Comparison of ENCODE assay signal across 14 cellular contexts in genomic region chr11:125583496-125583895, GRCh38. TPM values are rescaled to one million over a fixed set of nuclear protein-coding genes. Genes with fewer than 3 reads are reported as not detected.
DNase-seq lines count a peak whose midpoint lies in the region; ATAC-seq and TF ChIP-seq lines count a peak whose summit lies in the region.
"Had no signal": no experiment of that assay in that cellular context is flagged by ENCODE, and none has a peak within 500 bp of the region (broad histone marks: within the 10 kb centered on the region; RNA-seq: fewer than 3 reads in every experiment).

No MANE protein-coding gene starts in this region.

- H3K27ac Mint-ChIP-seq in endothelial cell (ENCODE audit: unreplicated experiment): no peak overlapping the region
- H3K27ac Mint-ChIP-seq in stimulated activated naive B cell treated with anti-CD40 and anti-IgM and Interleukin-4, amounts not matched to agents 10 μg/mL and 1 μg/mL and 100 μg/mL, for 72 hours: no peak overlapping the region
- H3K27ac Mint-ChIP-seq: CD4-positive, alpha-beta T cell; GM23338 had no signal

- DNase-seq in Ammon's horn (ENCODE audit: low spot score): peak; percentile 52
- DNase-seq in endothelial cell (ENCODE audit: low spot score): no peak
- DNase-seq in medulla oblongata (ENCODE audit: extremely low spot score): peak; percentile 53
- DNase-seq in putamen (ENCODE audit: low spot score): peak; percentile 17
- no peak for DNase-seq in stimulated activated naive B cell treated with anti-CD40 and anti-IgM and Interleukin-4, amounts not matched to agents 10 μg/mL and 1 μg/mL and 100 μg/mL, for 72 hours
- DNase-seq in activated CD4-positive, CD25-positive, alpha-beta regulatory T cell treated with anti-CD3 and anti-CD28 coated beads, Interleukin-2, amount 50 U/mL, for 72 hours: no peak
- DNase-seq in NCI-H69 (lab: John Stamatoyannopoulos, UW): no peak
- DNase-seq: Caco-2; CD4-positive, alpha-beta T cell; DMS153; DMS79; GDM1; HCEC 1CT had no signal

- peaks cover 2% of the 10 kb centered on the region for H3K4me1 Mint-ChIP-seq in endothelial cell (ENCODE audit: unreplicated experiment)
- H3K4me1 Mint-ChIP-seq in stimulated activated naive B cell treated with anti-CD40 and anti-IgM and Interleukin-4, amounts not matched to agents 10 μg/mL and 1 μg/mL and 100 μg/mL, for 72 hours: peaks cover 3 to 6% of the 10 kb centered on the region in 2 donors
- H3K4me1 Mint-ChIP-seq: GM23338 had no signal

- no peaks in the 10 kb centered on the region for H3K27me3 Mint-ChIP-seq in endothelial cell (ENCODE audit: unreplicated experiment)
- no peaks in the 10 kb centered on the region for H3K27me3 Mint-ChIP-seq in stimulated activated naive B cell treated with anti-CD40 and anti-IgM and Interleukin-4, amounts not matched to agents 10 μg/mL and 1 μg/mL and 100 μg/mL, for 72 hours
- H3K27me3 Mint-ChIP-seq: CD4-positive, alpha-beta T cell had no signal

- no peaks in the 10 kb centered on the region for H3K9me3 Mint-ChIP-seq in endothelial cell (ENCODE audit: unreplicated experiment)
- H3K9me3 Mint-ChIP-seq in stimulated activated naive B cell treated with anti-CD40 and anti-IgM and Interleukin-4, amounts not matched to agents 10 μg/mL and 1 μg/mL and 100 μg/mL, for 72 hours: no peaks in the 10 kb centered on the region
- H3K9me3 Mint-ChIP-seq: CD4-positive, alpha-beta T cell; GM23338 had no signal

- H3K4me3 Mint-ChIP-seq in endothelial cell (ENCODE audit: unreplicated experiment): peak overlapping the region; percentile 5
- H3K4me3 Mint-ChIP-seq in stimulated activated naive B cell treated with anti-CD40 and anti-IgM and Interleukin-4, amounts not matched to agents 10 μg/mL and 1 μg/mL and 100 μg/mL, for 72 hours: no peak overlapping the region
- H3K4me3 Mint-ChIP-seq: CD4-positive, alpha-beta T cell; GM23338 had no signal

- TF ChIP-seq CTCF in endothelial cell (IDR thresholded peaks at IDR 0.05; ENCODE audit: unreplicated experiment): no peak

- no peak for ATAC-seq in stimulated activated naive B cell treated with anti-CD40 and anti-IgM and Interleukin-4, amounts not matched to agents 10 μg/mL and 1 μg/mL and 100 μg/mL, for 72 hours (replicated peaks)
- ATAC-seq: GM23338 had no signal

- H3K36me3 Mint-ChIP-seq in endothelial cell (ENCODE audit: low read depth, unreplicated experiment): peaks cover 25% of the 10 kb centered on the region
- peaks cover 25 to 29% of the 10 kb centered on the region in 2 donors for H3K36me3 Mint-ChIP-seq in stimulated activated naive B cell treated with anti-CD40 and anti-IgM and Interleukin-4, amounts not matched to agents 10 μg/mL and 1 μg/mL and 100 μg/mL, for 72 hours

RNA-seq across cellular contexts. Expression of gene STT3A, which starts 9.2 kb away (rescaled TPM):
- total RNA-seq in endothelial cell (ENCODE audit: unreplicated experiment): 202 TPM

RNA-seq across cellular contexts. Expression of gene EI24, which starts 14.2 kb away (rescaled TPM):
- total RNA-seq in endothelial cell (ENCODE audit: unreplicated experiment): 134 TPM

RNA-seq across cellular contexts. Expression of gene CHEK1, which starts 41.5 kb away (rescaled TPM):
- 57.0 TPM for total RNA-seq in endothelial cell (ENCODE audit: unreplicated experiment)

Comparison
In these comparisons a context has a peak if more than half of its experiments do, and no peak if none do; other contexts are left out.
1. DNase-seq: peak in Ammon's horn (single experiment), medulla oblongata (single experiment) and putamen (single experiment); none in endothelial cell (single experiment), stimulated activated naive B cell treated with anti-CD40 and anti-IgM and Interleukin-4, amounts not matched to agents 10 μg/mL and 1 μg/mL and 100 μg/mL, for 72 hours (single experiment), activated CD4-positive, CD25-positive, alpha-beta regulatory T cell treated with anti-CD3 and anti-CD28 coated beads, Interleukin-2, amount 50 U/mL, for 72 hours (single experiment) and NCI-H69 (single experiment).